8 cellular contexts compared by ENCODE assay signal in the genomic region with DNA sequence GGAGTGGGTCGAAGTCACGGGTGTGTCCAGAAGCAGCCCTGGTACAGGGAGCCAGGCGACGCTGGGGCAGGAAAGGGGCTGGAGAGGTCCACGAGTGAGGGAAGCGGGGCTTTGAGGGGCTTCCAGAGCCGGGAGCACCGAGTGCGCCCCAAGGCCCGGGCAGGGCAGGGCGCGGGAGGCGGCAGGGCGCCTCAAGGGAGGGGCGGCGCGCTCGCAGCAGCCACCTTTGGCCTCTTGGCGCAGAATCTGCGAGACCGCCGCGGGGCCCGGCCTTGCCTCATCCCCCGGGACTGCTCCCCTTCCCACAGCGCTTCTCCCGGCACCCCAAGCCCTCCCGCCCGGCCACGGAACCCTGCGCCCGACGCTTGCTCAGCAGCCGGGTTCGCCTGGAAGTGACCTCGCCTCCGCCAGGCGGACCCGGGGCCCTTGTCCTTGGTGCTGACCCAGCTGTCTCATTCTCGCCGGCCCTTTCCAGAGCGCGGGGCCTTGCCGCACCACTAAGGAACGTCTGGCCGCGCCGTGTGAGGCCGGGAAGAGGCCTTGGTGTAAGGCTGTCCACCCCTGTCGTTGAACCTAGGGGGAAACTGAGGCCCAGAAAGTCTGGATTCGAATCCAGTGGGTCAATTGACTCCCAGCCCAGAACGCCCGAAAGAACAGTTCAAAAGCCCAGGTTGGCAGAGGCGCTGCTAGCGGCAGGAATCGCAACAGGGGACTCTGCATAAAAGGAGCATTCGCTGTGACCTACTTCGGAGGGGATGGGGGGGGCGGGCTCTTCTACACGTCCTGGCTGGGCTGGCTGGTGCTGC. TPM values are rescaled to one million over a fixed set of nuclear protein-coding genes. Genes with fewer than 3 reads are reported as not detected.
DNase-seq lines count a peak whose midpoint lies in the region; ATAC-seq and TF ChIP-seq lines count a peak whose summit lies in the region.

No MANE protein-coding gene starts in this region.

- ATAC-seq in GM18858 (IDR thresholded peaks at IDR 0.05; ENCODE audit: unreplicated experiment) (peak; percentile 11), HG03045 (IDR thresholded peaks at IDR 0.05; ENCODE audit: unreplicated experiment) (peak; percentile 51), psoas muscle (peak; percentile 59 to 71 (median 67))

- peak overlapping the region; percentile 38 for H3K4me3 ChIP-seq in AG09309 (ENCODE audit: control insufficient read depth, low read depth, low read length)
- peak overlapping the region; percentile 47 to 53 for H3K4me3 ChIP-seq in right atrium auricular region
- peak overlapping the region; percentile 56 for H3K4me3 ChIP-seq in psoas muscle

- H3K27ac ChIP-seq in right atrium auricular region (peak overlapping the region; percentile 53 to 67), psoas muscle (no peak overlapping the region)

- intact Hi-C loops in psoas muscle (cut with DNase I) = no loop called here

- H3K4me1 ChIP-seq in right atrium auricular region (peaks cover 0 to 23% of the 10 kb centered on the region in 2 donors), psoas muscle (no peaks in the 10 kb centered on the region)

- H3K27me3 ChIP-seq in right atrium auricular region (peaks cover 0 to 11% of the 10 kb centered on the region in 2 donors), psoas muscle (ENCODE audit: insufficient read depth in 3 of 3, low read length in 2 of 3) (peaks cover 3 to 84% (median 18%) of the 10 kb centered on the region in 3 donors)

- no peak for DNase-seq in AG09309 (ENCODE audit: low read depth)
- peak in 53 of 58 donors; percentile 8 to 74 (median 55) for DNase-seq in anterior cingulate cortex (lab: John Stamatoyannopoulos, UW)
- no peak for DNase-seq in right atrium auricular region (ENCODE audit: low spot score)
- peak; percentile 53 for DNase-seq in psoas muscle
- DNase-seq in GOT3 (lab: John Stamatoyannopoulos, UW) = no peak

- 1 to 2% (median 2%) methylated on average over 40 to 60 of the region's 60 CpGs for WGBS in psoas muscle, 3 donors

- no peak for TF ChIP-seq CTCF in AG09309 (IDR thresholded peaks at IDR 0.05; ENCODE audit: control insufficient read depth, insufficient read depth, low read depth, low read length, missing control alignments)
- TF ChIP-seq CTCF in right atrium auricular region (IDR thresholded peaks at IDR 0.05) = no peak
- no peak for TF ChIP-seq CTCF in psoas muscle (IDR thresholded peaks at IDR 0.05)

- H3K36me3 ChIP-seq in right atrium auricular region = no peaks in the 10 kb centered on the region
- no peaks in the 10 kb centered on the region for H3K36me3 ChIP-seq in psoas muscle (ENCODE audit: insufficient read depth in 1 of 2, low read depth in 1 of 2)

- no peaks in the 10 kb centered on the region for H3K9me3 ChIP-seq in right atrium auricular region
- H3K9me3 ChIP-seq in psoas muscle = no peaks in the 10 kb centered on the region

TF ChIP-seq in PFSK-1, 5 proteins besides CTCF, POLR2A, EP300 and RAD21:
- TF ChIP-seq FOXP2 (optimal IDR thresholded peaks at IDR 0.05; ENCODE audit: borderline replicate concordance, extremely low read depth, extremely low read length, insufficient read depth) (no peak), POLR2AphosphoS5 (IDR thresholded peaks at IDR 0.05; ENCODE audit: low read depth, low read length) (no peak), TAF1 (IDR thresholded peaks at IDR 0.05; ENCODE audit: borderline replicate concordance, insufficient read depth, low read length) (no peak), SIN3A (IDR thresholded peaks at IDR 0.05; ENCODE audit: borderline replicate concordance, insufficient read depth, low read length) (no peak)
- TF ChIP-seq, protein P1, sequence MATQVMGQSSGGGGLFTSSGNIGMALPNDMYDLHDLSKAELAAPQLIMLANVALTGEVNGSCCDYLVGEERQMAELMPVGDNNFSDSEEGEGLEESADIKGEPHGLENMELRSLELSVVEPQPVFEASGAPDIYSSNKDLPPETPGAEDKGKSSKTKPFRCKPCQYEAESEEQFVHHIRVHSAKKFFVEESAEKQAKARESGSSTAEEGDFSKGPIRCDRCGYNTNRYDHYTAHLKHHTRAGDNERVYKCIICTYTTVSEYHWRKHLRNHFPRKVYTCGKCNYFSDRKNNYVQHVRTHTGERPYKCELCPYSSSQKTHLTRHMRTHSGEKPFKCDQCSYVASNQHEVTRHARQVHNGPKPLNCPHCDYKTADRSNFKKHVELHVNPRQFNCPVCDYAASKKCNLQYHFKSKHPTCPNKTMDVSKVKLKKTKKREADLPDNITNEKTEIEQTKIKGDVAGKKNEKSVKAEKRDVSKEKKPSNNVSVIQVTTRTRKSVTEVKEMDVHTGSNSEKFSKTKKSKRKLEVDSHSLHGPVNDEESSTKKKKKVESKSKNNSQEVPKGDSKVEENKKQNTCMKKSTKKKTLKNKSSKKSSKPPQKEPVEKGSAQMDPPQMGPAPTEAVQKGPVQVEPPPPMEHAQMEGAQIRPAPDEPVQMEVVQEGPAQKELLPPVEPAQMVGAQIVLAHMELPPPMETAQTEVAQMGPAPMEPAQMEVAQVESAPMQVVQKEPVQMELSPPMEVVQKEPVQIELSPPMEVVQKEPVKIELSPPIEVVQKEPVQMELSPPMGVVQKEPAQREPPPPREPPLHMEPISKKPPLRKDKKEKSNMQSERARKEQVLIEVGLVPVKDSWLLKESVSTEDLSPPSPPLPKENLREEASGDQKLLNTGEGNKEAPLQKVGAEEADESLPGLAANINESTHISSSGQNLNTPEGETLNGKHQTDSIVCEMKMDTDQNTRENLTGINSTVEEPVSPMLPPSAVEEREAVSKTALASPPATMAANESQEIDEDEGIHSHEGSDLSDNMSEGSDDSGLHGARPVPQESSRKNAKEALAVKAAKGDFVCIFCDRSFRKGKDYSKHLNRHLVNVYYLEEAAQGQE (IDR thresholded peaks at IDR 0.05; ENCODE audit: insufficient read depth in 1 of 2, low read depth in 2 of 2, low read length in 2 of 2) = peak; percentile 91 to 96

RNA-seq across cellular contexts. Expression of a gene that starts 0.6 kb away (rescaled TPM):
- polyA plus RNA-seq in PFSK-1 (2012; ENCODE audit: insufficient read length, low read depth) = not detected
- total RNA-seq in right atrium auricular region (10 to 100 TPM; 17.6 to 28.4 TPM), psoas muscle (under 1 TPM in 3 of 4 donors, not detected in 1; 0.15 to 0.87 (median 0.54) TPM)
- polyA plus RNA-seq in psoas muscle = under 1 TPM; 0.10 to 0.56 (median 0.17) TPM

Comparison
In these comparisons a context has a peak if more than half of its experiments do, and no peak if none do; other contexts are left out.
1. DNase-seq: peak in anterior cingulate cortex (53 of 58) and psoas muscle (2 of 2); none in AG09309 (single experiment), right atrium auricular region (single experiment) and GOT3 (single experiment).
2. ATAC-seq: peak in every context shown above with its lines; median percentile 67 in psoas muscle; 51 in HG03045; 11 in GM18858.
3. RNA of a gene that starts 0.6 kb away (total RNA-seq): 17.6 to 28.4 TPM in right atrium auricular region; 0.15 to 0.87 TPM in psoas muscle; every median in the first group is over 4 times any median in the second.
4. Peak in every context shown above with its lines, with median percentiles within 50 percentile points of each other: H3K4me3 ChIP-seq.